In genomic region chr21:38770660-38771059, GRCh38 we compare ENCODE assay signal across 25 cellular contexts. TPM values are rescaled to one million over a fixed set of nuclear protein-coding genes. Genes with fewer than 3 reads are reported as not detected.
DNase-seq lines count a peak whose midpoint lies in the region; ATAC-seq, FAIRE-seq and TF ChIP-seq lines count a peak whose summit lies in the region.
"Had no signal": no experiment of that assay in that cellular context is flagged by ENCODE, and none has a peak within 500 bp of the region (broad histone marks: within the 10 kb centered on the region; RNA-seq: fewer than 3 reads in every experiment).

No MANE protein-coding gene starts in this region.

- H3K4me3 ChIP-seq in mesenchymal stem cell (ENCODE audit: insufficient read depth in 1 of 2, low read depth in 1 of 2, low read length in 2 of 2): no peak overlapping the region
- H3K4me3 ChIP-seq: cardiac muscle cell, gastroesophageal sphincter, GM23338, lung, transverse colon had no signal

- peaks cover 0 to 4% of the 10 kb centered on the region in 2 experiments for H3K27me3 ChIP-seq in mesenchymal stem cell (ENCODE audit: control insufficient read depth in 1 of 2, insufficient read depth in 1 of 2, low read length in 2 of 2)
- H3K27me3 ChIP-seq: cardiac muscle cell, gastroesophageal sphincter, transverse colon had no signal

- H3K27ac ChIP-seq in mesenchymal stem cell (ENCODE audit: low read length, poor library complexity, severe bottlenecking): no peak overlapping the region
- H3K27ac ChIP-seq: cardiac muscle cell, gastroesophageal sphincter had no signal

- peak overlapping the region; percentile 0 to 92 for H3K4ac ChIP-seq in mesenchymal stem cell (ENCODE audit: low read depth in 1 of 2, low read length in 2 of 2)

- DNase-seq in COLO668 (lab: John Stamatoyannopoulos, UW; ENCODE audit: unreplicated experiment): peak; percentile 83
- DNase-seq in DMS53 treated with DMSO at 0.1 percent for 48 hours (lab: John Stamatoyannopoulos, UW; ENCODE audit: unreplicated experiment): peak; percentile 94
- peak; percentile 62 for DNase-seq in NCI-H510A (lab: John Stamatoyannopoulos, UW)
- DNase-seq in mesenchymal stem cell: no peak
- no peak for DNase-seq in GM19239 (ENCODE audit: insufficient read length, low spot score)
- DNase-seq in HEK293T (ENCODE audit: extremely low spot score): no peak
- DNase-seq: activated CD4-positive, alpha-beta T cell treated with anti-CD3 and anti-CD28 coated beads for 48 hours; activated naive CD4-positive, alpha-beta T cell treated with anti-CD3 and anti-CD28 coated beads for 36 hours; activated T-cell treated with anti-CD3 and anti-CD28 coated beads, Interleukin-2, amount 50 U/mL, for 4 hours; aorta; DMS 273 treated with DMSO at 0.1 percent for 48 hours; islet precursor cell; Karpas-422; MV-4-11; NCI-H1930; NCI-H524 treated with DMSO at 0.1 percent for 48 hours; SK-N-SH; transverse colon had no signal

- H3K4me1 ChIP-seq in mesenchymal stem cell (ENCODE audit: control insufficient read depth, insufficient read depth, low read depth, low read length): peaks cover 13% of the 10 kb centered on the region

- H4K91ac ChIP-seq in mesenchymal stem cell (ENCODE audit: low read length): peak overlapping the region; percentile 82

- H3K36me3 ChIP-seq in mesenchymal stem cell (ENCODE audit: control insufficient read depth in 1 of 2, insufficient read depth in 2 of 2, low read depth in 1 of 2, low read length in 2 of 2): no peaks in the 10 kb centered on the region
- H3K36me3 ChIP-seq: cardiac muscle cell, gastroesophageal sphincter, transverse colon had no signal

- 89% methylated on average over 4 of the region's 4 CpGs for WGBS in mesenchymal stem cell

- H3K9ac ChIP-seq in mesenchymal stem cell (ENCODE audit: low read length): no peak overlapping the region
- H3K9ac ChIP-seq: SK-N-SH had no signal

- POLR2A ChIA-PET in HEK293T (lab: Yijun Ruan, JAX): no interaction called here

- H3K9me3 ChIP-seq in mesenchymal stem cell (ENCODE audit: control insufficient read depth, low read length): peaks cover 8% of the 10 kb centered on the region
- H3K9me3 ChIP-seq: gastroesophageal sphincter, SK-N-SH, transverse colon had no signal

- H3K14ac ChIP-seq in mesenchymal stem cell (ENCODE audit: low read length in 2 of 2): peak overlapping the region in 1 of 2 experiments; percentile 87

- peak overlapping the region; percentile 40 for H2AK5ac ChIP-seq in mesenchymal stem cell (ENCODE audit: low read length, severe bottlenecking)

- no peak overlapping the region for H2BK5ac ChIP-seq in mesenchymal stem cell (ENCODE audit: low read depth, low read length, poor library complexity, severe bottlenecking)

- H3K79me1 ChIP-seq in mesenchymal stem cell (replicated peaks; ENCODE audit: low read length, poor library complexity, severe bottlenecking): no peaks in the 10 kb centered on the region

- H2AFZ ChIP-seq in mesenchymal stem cell (ENCODE audit: low read depth, low read length): no peak overlapping the region
- H2AFZ ChIP-seq: GM23338 had no signal

- peak overlapping the region; percentile 28 to 92 for H3K18ac ChIP-seq in mesenchymal stem cell (ENCODE audit: low read depth in 1 of 2, low read length in 2 of 2)

- no peak for FAIRE-seq in GM19239 (lab: Jason Lieb, UNC)
- FAIRE-seq: G401.6 had no signal

- ATAC-seq in GM18867 (IDR thresholded peaks at IDR 0.05; ENCODE audit: unreplicated experiment) (no peak), GM21447 (IDR thresholded peaks at IDR 0.05; ENCODE audit: unreplicated experiment) (no peak)
- ATAC-seq: activated T-cell treated with anti-CD3 and anti-CD28 coated beads, Interleukin-2, amount 50 U/mL, for 4 hours; gastroesophageal sphincter; GM23338 had no signal

- no peak overlapping the region for H3K4me2 ChIP-seq in mesenchymal stem cell (ENCODE audit: low read length, poor library complexity, severe bottlenecking)
- H3K4me2 ChIP-seq: GM23338 had no signal

- no peak overlapping the region for H3K23ac ChIP-seq in mesenchymal stem cell (ENCODE audit: low read length in 2 of 2)

- H2BK12ac ChIP-seq in mesenchymal stem cell (ENCODE audit: low read length in 2 of 2): peak overlapping the region; percentile 80 to 96

- peak overlapping the region; percentile 19 for H2BK15ac ChIP-seq in mesenchymal stem cell (ENCODE audit: low read depth, poor library complexity, severe bottlenecking)

- peak overlapping the region; percentile 71 for H2BK120ac ChIP-seq in mesenchymal stem cell (ENCODE audit: low read depth, low read length)

- CTCF ChIA-PET in HEK293T (lab: Yijun Ruan, JAX): interaction anchor here (1.3 kb wide), 1 partner anchor 14 kb away, joined by 3 read pairs; no protein-coding TSS in a partner anchor

- peak overlapping the region; percentile 29 for H4K8ac ChIP-seq in mesenchymal stem cell (ENCODE audit: low read length)

TF ChIP-seq in HEK293T, 16 proteins besides CTCF, POLR2A, EP300 and RAD21:
- TF ChIP-seq FOXA1 (IDR thresholded peaks at IDR 0.05) (no peak), FOXK2 (IDR thresholded peaks at IDR 0.05) (no peak), ELF4 (IDR thresholded peaks at IDR 0.05) (no peak), FOXM1 (IDR thresholded peaks at IDR 0.05; ENCODE audit: borderline replicate concordance) (no peak), ZNF384 (IDR thresholded peaks at IDR 0.05) (no peak), BHLHE40 (IDR thresholded peaks at IDR 0.05; ENCODE audit: borderline replicate concordance) (no peak), SUZ12 (IDR thresholded peaks at IDR 0.05) (no peak), TARDBP (IDR thresholded peaks at IDR 0.05) (no peak), CTBP1 (IDR thresholded peaks at IDR 0.05; ENCODE audit: borderline replicate concordance) (no peak), LEF1 (IDR thresholded peaks at IDR 0.05; ENCODE audit: borderline replicate concordance) (no peak), ARNT (IDR thresholded peaks at IDR 0.05) (no peak), L3MBTL2 (conservative IDR thresholded peaks at IDR 0.05) (no peak), PKNOX1 (IDR thresholded peaks at IDR 0.05) (no peak), HDGF (IDR thresholded peaks at IDR 0.05; ENCODE audit: borderline replicate concordance) (no peak), NFRKB (IDR thresholded peaks at IDR 0.05) (no peak), SP1 (IDR thresholded peaks at IDR 0.05) (no peak)
TF ChIP-seq in HEK293T: peak in this region for 0.

RNA-seq across cellular contexts. Expression of gene ETS2, which starts 35.1 kb away (rescaled TPM):
- 85.3 TPM for polyA plus RNA-seq in mesenchymal stem cell (2013, experiment 1 of 2)
- polyA plus RNA-seq in mesenchymal stem cell (2013, experiment 2 of 2): 83.5 TPM

Comparison
In these comparisons a context has a peak if more than half of its experiments do, and no peak if none do; other contexts are left out.
1. DNase-seq: peak in COLO668 (single experiment), DMS53 treated with DMSO at 0.1 percent for 48 hours (single experiment) and NCI-H510A (single experiment); none in mesenchymal stem cell (single experiment), GM19239 (single experiment) and HEK293T (single experiment).